ENCODE assay signal across 8 cellular contexts in genomic region chr21:17925000-17925610, GRCh38.
DNase-seq lines count a peak whose midpoint lies in the region; ATAC-seq, FAIRE-seq and TF ChIP-seq lines count a peak whose summit lies in the region.

No MANE protein-coding gene starts in this region.

- H3K9me1 ChIP-seq in keratinocyte (ENCODE audit: control insufficient read depth, extremely low read depth, insufficient read depth, low read length) = no peaks in the 10 kb centered on the region

- peaks cover 20% of the 10 kb centered on the region for H3K4me1 ChIP-seq in keratinocyte (ENCODE audit: control insufficient read depth, extremely low read depth, insufficient read depth, low read length)

- no peaks in the 10 kb centered on the region for H3K79me2 ChIP-seq in keratinocyte (ENCODE audit: control insufficient read depth, insufficient read depth, low read length)

- H3K9me3 Mint-ChIP-seq in T-cell (peaks cover 1 to 5% (median 3%) of the 10 kb centered on the region in 3 donors), MCF 10A (ENCODE audit: unreplicated experiment) (no peaks in the 10 kb centered on the region)

- TF ChIP-seq CTCF in MCF 10A (IDR thresholded peaks at IDR 0.05; ENCODE audit: unreplicated experiment) (peak; percentile 73), keratinocyte (optimal IDR thresholded peaks at IDR 0.05 in 1 of 3, IDR thresholded peaks at IDR 0.05 in 1 of 3, conservative IDR thresholded peaks at IDR 0.05 in 1 of 3; ENCODE audit: extremely low read depth in 1 of 3, insufficient read depth in 2 of 3, low read length in 3 of 3) (peak; percentile 76 to 83 (median 77))

- intact Hi-C loops in MCF 10A (cut with micrococcal nuclease) = loop anchor here (1.0 to 10.0 kb wide), 5 partner anchors 120 to 372 kb away; no protein-coding TSS in a partner anchor

- DNase-seq in AG08395 (ENCODE audit: low spot score) (peak; percentile 66), NCI-H1092 treated with DMSO at 0.1 percent for 48 hours (lab: John Stamatoyannopoulos, UW) (peak; percentile 72), T-cell (peak in 27 of 34 experiments; percentile 13 to 47 (median 25)), MCF 10A (ENCODE audit: unreplicated experiment) (peak; percentile 84), keratinocyte (ENCODE audit: low read depth, low spot score) (no peak)
- DNase-seq in stimulated activated CD4-positive, alpha-beta T cell treated with anti-CD3 and anti-CD28 coated beads, Interleukin-4, amount 100 ng/mL, for 24 hours = peak; percentile 61

- H3K9me3 ChIP-seq in keratinocyte (ENCODE audit: control insufficient read depth, low read depth, low read length) = peaks cover 5% of the 10 kb centered on the region

- peak; percentile 85 for FAIRE-seq in keratinocyte (lab: Jason Lieb, UNC)

- no peak overlapping the region for H3K9ac ChIP-seq in keratinocyte (ENCODE audit: control insufficient read depth, extremely low read depth, insufficient read depth, low read length)

- no peaks in the 10 kb centered on the region for H3K36me3 ChIP-seq in keratinocyte (ENCODE audit: control insufficient read depth in 2 of 2, extremely low read depth in 1 of 2, insufficient read depth in 2 of 2, low read length in 2 of 2)

- H3K4me2 ChIP-seq in keratinocyte (ENCODE audit: control insufficient read depth, extremely low read depth, insufficient read depth, low read depth, low read length) = no peak overlapping the region

- CTCF ChIA-PET in T-cell (lab: Charles Lee) = interaction anchor here (0.6 to 3.3 kb wide), 25 partner anchors 9 to 315 kb away, joined by 3 to 13 read pairs (median 4); no protein-coding TSS in a partner anchor
- CTCF ChIA-PET in MCF 10A (lab: Yijun Ruan, JAX) = interaction anchor here (0.6 to 5.6 kb wide), 94 partner anchors 9 to 1837 kb away, joined by 3 to 81 read pairs (median 4); partner anchors contain the start of gene C21orf91

- H3K27ac Mint-ChIP-seq in T-cell (no peak overlapping the region), MCF 10A (ENCODE audit: low read depth, unreplicated experiment) (no peak overlapping the region)

- no peak overlapping the region for H2AFZ ChIP-seq in keratinocyte (ENCODE audit: control insufficient read depth, low read length)

- ATAC-seq in GM18505 (IDR thresholded peaks at IDR 0.05; ENCODE audit: unreplicated experiment) (peak; percentile 97), HG02840 (IDR thresholded peaks at IDR 0.05; ENCODE audit: low FRiP score, unreplicated experiment) (peak; percentile 95), T-cell (replicated peaks in 1 of 4) (peak; percentile 73 to 90 (median 86))

- peaks cover 2 to 8% of the 10 kb centered on the region in 2 donors for H3K27me3 Mint-ChIP-seq in T-cell
- H3K27me3 Mint-ChIP-seq in MCF 10A (ENCODE audit: insufficient read depth, unreplicated experiment) = no peaks in the 10 kb centered on the region

- no TSS peak for BruUV-seq in MCF 10A (replicated peaks; lab: Mats Ljungman, UMichigan)

- no peaks in the 10 kb centered on the region for H4K20me1 ChIP-seq in keratinocyte (ENCODE audit: control insufficient read depth, extremely low read depth, insufficient read depth, low read length)

- H3K27me3 ChIP-seq in keratinocyte (ENCODE audit: control insufficient read depth, extremely low read depth, insufficient read depth, low read length) = no peaks in the 10 kb centered on the region

- H3K36me3 Mint-ChIP-seq in T-cell (peaks cover 8% of the 10 kb centered on the region), MCF 10A (ENCODE audit: insufficient read depth, unreplicated experiment) (no peaks in the 10 kb centered on the region)

- H3K27ac ChIP-seq in keratinocyte (ENCODE audit: control insufficient read depth, insufficient read depth, low read length) = no peak overlapping the region

- no peak for TF ChIP-seq POLR2A in GM18505 (IDR thresholded peaks at IDR 0.05; ENCODE audit: borderline replicate concordance, extremely low read depth, insufficient read depth, insufficient read length)

- dilution Hi-C loops in keratinocyte (cut with MboI; ENCODE audit: extremely low pct_ligation_motif_present, low sequenced_read_pairs) = no loop called here

- POLR2A ChIA-PET in T-cell (lab: Charles Lee) (no interaction called here), MCF 10A (lab: Yijun Ruan, JAX) (interaction anchor here (0.6 to 6.7 kb wide), 10 partner anchors 12 to 313 kb away, joined by 3 to 45 read pairs (median 6); partner anchors contain the start of gene C21orf91)

- H3K4me3 Mint-ChIP-seq in T-cell (no peak overlapping the region), MCF 10A (ENCODE audit: unreplicated experiment) (no peak overlapping the region)

- no peak overlapping the region for H3K4me3 ChIP-seq in keratinocyte (ENCODE audit: control insufficient read depth in 2 of 3, extremely low read depth in 1 of 3, insufficient read depth in 2 of 3, low read depth in 1 of 3, low read length in 3 of 3)

- peaks cover 0 to 7% (median 0%) of the 10 kb centered on the region in 3 donors for H3K4me1 Mint-ChIP-seq in T-cell
- H3K4me1 Mint-ChIP-seq in MCF 10A (ENCODE audit: insufficient read depth, unreplicated experiment) = peaks cover 32% of the 10 kb centered on the region
